In genomic region chr4:185730387-185730786, GRCh38 we compare ENCODE assay signal across 9 cellular contexts.
DNase-seq lines count a peak whose midpoint lies in the region; ATAC-seq and TF ChIP-seq lines count a peak whose summit lies in the region.
"Had no signal": no experiment of that assay in that cellular context is flagged by ENCODE, and none has a peak within 500 bp of the region (broad histone marks: within the 10 kb centered on the region; RNA-seq: fewer than 3 reads in every experiment).

No MANE protein-coding gene starts in this region.

- peak; percentile 20 for TF ChIP-seq POLR2A in GM18951 (IDR thresholded peaks at IDR 0.05; ENCODE audit: extremely low read depth, insufficient read depth, insufficient read length)
- TF ChIP-seq POLR2A in right lobe of liver (IDR thresholded peaks at IDR 0.05) = no peak

- in situ Hi-C loops in GM18951 (cut with MboI; ENCODE audit: low sequenced_read_pairs, unreplicated experiment) = no loop called here

- H3K4me3 ChIP-seq in right lobe of liver = no peak overlapping the region
- H3K4me3 ChIP-seq in endodermal cell (ENCODE audit: low read length) = no peak overlapping the region

- H3K4me3 Mint-ChIP-seq in WTC11 (no peak overlapping the region), endodermal cell (no peak overlapping the region)
- H3K4me3 Mint-ChIP-seq in activated CD4-positive, alpha-beta T cell treated with anti-CD3 and anti-CD28 coated beads, Interleukin-2, amount 10 ng/mL, durations not matched to agents 7 days and 5 days = no peak overlapping the region

- POLR2A ChIA-PET in WTC11 (lab: Charles Lee) = no interaction called here
- POLR2A ChIA-PET in activated CD4-positive, alpha-beta T cell treated with anti-CD3 and anti-CD28 coated beads, Interleukin-2, amount 10 ng/mL, durations not matched to agents 7 days and 5 days (lab: Charles Lee) = no interaction called here

- H3K36me3 ChIP-seq in right lobe of liver (peaks cover 0 to 8% (median 0%) of the 10 kb centered on the region in 4 donors), endodermal cell (ENCODE audit: control insufficient read depth, insufficient read depth, low read length) (no peaks in the 10 kb centered on the region)

- H3K4me1 ChIP-seq in right lobe of liver (peaks cover 0 to 43% (median 17%) of the 10 kb centered on the region in 4 donors), endodermal cell (ENCODE audit: control insufficient read depth, insufficient read depth, low read length) (no peaks in the 10 kb centered on the region)

- H3K4me1 Mint-ChIP-seq in WTC11 (peaks cover 32% of the 10 kb centered on the region), endodermal cell (peaks cover 2% of the 10 kb centered on the region)
- no peaks in the 10 kb centered on the region for H3K4me1 Mint-ChIP-seq in activated CD4-positive, alpha-beta T cell treated with anti-CD3 and anti-CD28 coated beads, Interleukin-2, amount 10 ng/mL, durations not matched to agents 7 days and 5 days

- H3K9me3 ChIP-seq in right lobe of liver = no peaks in the 10 kb centered on the region
- peaks cover 9% of the 10 kb centered on the region for H3K9me3 ChIP-seq in endodermal cell (ENCODE audit: control insufficient read depth, low read length)

- H3K36me3 Mint-ChIP-seq in WTC11 = peaks cover 21% of the 10 kb centered on the region
- no peaks in the 10 kb centered on the region for H3K36me3 Mint-ChIP-seq in activated CD4-positive, alpha-beta T cell treated with anti-CD3 and anti-CD28 coated beads, Interleukin-2, amount 10 ng/mL, durations not matched to agents 7 days and 5 days (ENCODE audit: low read depth)
- peaks cover 2% of the 10 kb centered on the region for H3K36me3 Mint-ChIP-seq in endodermal cell (ENCODE audit: low read depth)

- CTCF ChIA-PET in WTC11 (lab: Charles Lee) = interaction anchor here (0.6 to 1.2 kb wide), 3 partner anchors 12 to 133 kb away, joined by 3 to 5 read pairs (median 4); no protein-coding TSS in a partner anchor
- CTCF ChIA-PET in activated CD4-positive, alpha-beta T cell treated with anti-CD3 and anti-CD28 coated beads, Interleukin-2, amount 10 ng/mL, durations not matched to agents 7 days and 5 days (lab: Charles Lee) = interaction anchor here (0.7 kb wide), 1 partner anchor 774 kb away, joined by 6 read pairs; no protein-coding TSS in a partner anchor

- WGBS in right lobe of liver (ENCODE audit: insufficient coverage, low coverage, low lambda C conversion rate, missing lambda C conversion rate) = 32% methylated on average over 4 of the region's 4 CpGs
- WGBS in endodermal cell (ENCODE audit: insufficient coverage in 1 of 2, insufficient read length in 1 of 2), 2 experiments = 81 to 90% methylated on average over 3 to 4 of the region's 4 CpGs

- ATAC-seq in HG02981 (IDR thresholded peaks at IDR 0.05; ENCODE audit: unreplicated experiment) (peak; percentile 33), WTC11 (peak; percentile 60), right lobe of liver (peak; percentile 6 to 13 (median 10))

- H3K27ac Mint-ChIP-seq in WTC11 = no peak overlapping the region
- H3K27ac Mint-ChIP-seq in activated CD4-positive, alpha-beta T cell treated with anti-CD3 and anti-CD28 coated beads, Interleukin-2, amount 10 ng/mL, durations not matched to agents 7 days and 5 days = no peak overlapping the region
- H3K27ac Mint-ChIP-seq in endodermal cell = no peak overlapping the region

- TF ChIP-seq CTCF in WTC11 (IDR thresholded peaks at IDR 0.05) (no peak), right lobe of liver (IDR thresholded peaks at IDR 0.05) (no peak), endodermal cell (conservative IDR thresholded peaks at IDR 0.05) (no peak), GM20000 (IDR thresholded peaks at IDR 0.05; ENCODE audit: extremely low read depth, missing control alignments) (no peak)

- intact Hi-C loops in right lobe of liver (cut with DNase I) = no loop called here

- no peak overlapping the region for H3K9ac ChIP-seq in endodermal cell (ENCODE audit: extremely low read depth, low read length, poor library complexity, severe bottlenecking)
- H3K9ac ChIP-seq: KMS-11 had no signal

- H3K27me3 Mint-ChIP-seq in WTC11 (ENCODE audit: low read depth) = no peaks in the 10 kb centered on the region
- H3K27me3 Mint-ChIP-seq in activated CD4-positive, alpha-beta T cell treated with anti-CD3 and anti-CD28 coated beads, Interleukin-2, amount 10 ng/mL, durations not matched to agents 7 days and 5 days = peaks cover 18% of the 10 kb centered on the region
- H3K27me3 Mint-ChIP-seq in endodermal cell (ENCODE audit: insufficient read depth) = peaks cover 4% of the 10 kb centered on the region

- H3K9me3 Mint-ChIP-seq in WTC11 (peaks cover 9% of the 10 kb centered on the region), endodermal cell (peaks cover 6% of the 10 kb centered on the region)
- H3K9me3 Mint-ChIP-seq in activated CD4-positive, alpha-beta T cell treated with anti-CD3 and anti-CD28 coated beads, Interleukin-2, amount 10 ng/mL, durations not matched to agents 7 days and 5 days = no peaks in the 10 kb centered on the region

- H3K27me3 ChIP-seq in right lobe of liver = no peaks in the 10 kb centered on the region
- H3K27me3 ChIP-seq in endodermal cell (ENCODE audit: control insufficient read depth, insufficient read depth, low read length, poor library complexity, severe bottlenecking) = no peaks in the 10 kb centered on the region

- DNase-seq in WTC11 (ENCODE audit: low spot score) (no peak), right lobe of liver (no peak), hypothalamus (lab: John Stamatoyannopoulos, UW) (no peak), endodermal cell (no peak), GM20000 (ENCODE audit: low spot score) (no peak)
- DNase-seq in activated CD4-positive, alpha-beta T cell treated with anti-CD3 and anti-CD28 coated beads, Interleukin-2, amount 10 ng/mL, durations not matched to agents 7 days and 5 days = no peak

- H3K27ac ChIP-seq in right lobe of liver (peak overlapping the region in 1 of 3 donors; percentile 41), endodermal cell (ENCODE audit: low read depth, low read length) (no peak overlapping the region)
- H3K27ac ChIP-seq: KMS-11 had no signal

TF ChIP-seq in WTC11, 78 proteins besides CTCF, POLR2A, EP300 and RAD21 (continues in another document):
- TF ChIP-seq E2F5 (CRISPR knock-in tag; IDR thresholded peaks at IDR 0.05) (no peak), ZNF532 (CRISPR knock-in tag; IDR thresholded peaks at IDR 0.05; ENCODE audit: borderline replicate concordance) (0 out of 2 replicates have a peak, but pooled peaks have one; percentile 23), MXD4 (CRISPR knock-in tag; IDR thresholded peaks at IDR 0.05; ENCODE audit: borderline replicate concordance) (no peak), ZNF416 (CRISPR knock-in tag; IDR thresholded peaks at IDR 0.05) (no peak)
